In genomic region chr9:107106416-107106815, GRCh38 we compare ENCODE assay signal across 31 cellular contexts.
"Had no signal": no experiment of that assay in that cellular context is flagged by ENCODE, and none has a peak within 500 bp of the region (broad histone marks: within the 10 kb centered on the region; RNA-seq: fewer than 3 reads in every experiment).

No MANE protein-coding gene starts in this region.

- H3K4me3 ChIP-seq: pancreas, prostate gland, right lobe of liver, sigmoid colon, skin epidermis, smooth muscle cell, spleen, suprapubic skin, testis, tibial artery, transverse colon, upper lobe of right lung, uterus had no signal

- H3K4me1 ChIP-seq: pancreas, prostate gland, right lobe of liver, sigmoid colon, spleen, suprapubic skin, testis, tibial artery, transverse colon, upper lobe of right lung, uterus had no signal

- H3K36me3 ChIP-seq: neutrophil, pancreas, prostate gland, right lobe of liver, sigmoid colon, spleen, suprapubic skin, tibial artery, transverse colon, upper lobe of right lung, uterus had no signal

- H3K4me1 Mint-ChIP-seq: naive thymus-derived CD8-positive, alpha-beta T cell; neural crest cell; stimulated activated memory B cell treated with anti-CD40 and anti-IgM and Interleukin-4, amounts not matched to agents 10 μg/mL and 1 μg/mL and 100 μg/mL, for 72 hours; stimulated activated naive CD8-positive, alpha-beta T cell treated with anti-CD3 and anti-CD28 coated beads, Interleukin-15, amount 100 ng/mL, for 72 hours had no signal

- H3K27me3 ChIP-seq: neutrophil, pancreas, right lobe of liver, sigmoid colon, spleen, testis, tibial artery, transverse colon, upper lobe of right lung had no signal

- H3K9me3 Mint-ChIP-seq: naive thymus-derived CD8-positive, alpha-beta T cell; nephron progenitor cell; neural crest cell; stimulated activated naive CD8-positive, alpha-beta T cell treated with anti-CD3 and anti-CD28 coated beads, Interleukin-15, amount 100 ng/mL, for 72 hours had no signal

- DNase-seq: naive thymus-derived CD8-positive, alpha-beta T cell; nephron progenitor cell; nucleus accumbens; pancreas; right cardiac atrium; right lobe of liver; sigmoid colon; spleen; stimulated activated CD4-positive, alpha-beta T cell treated with anti-CD3 and anti-CD28 coated beads, Interleukin-12 subunit alpha, Interleukin-12 subunit beta, amount 100 ng/mL, for 4 hours; stimulated activated CD4-positive, alpha-beta T cell treated with anti-CD3 and anti-CD28 coated beads, Interleukin-1b, Interleukin-23, amount 100 ng/mL, for 48 hours; stimulated activated CD4-positive, alpha-beta T cell treated with anti-CD3 and anti-CD28 coated beads, Interleukin-4, amount 100 ng/mL, for 1 hour; stimulated activated CD4-positive, alpha-beta T cell treated with anti-CD3 and anti-CD28 coated beads, Interleukin-4, amount 100 ng/mL, for 4 hours; stimulated activated CD8-positive, alpha-beta memory T cell treated with anti-CD3 and anti-CD28 coated beads, Interleukin-4, amount 100 ng/mL, for 48 hours; stimulated activated naive CD4-positive, alpha-beta T cell; stimulated activated naive CD8-positive, alpha-beta T cell treated with anti-CD3 and anti-CD28 coated beads, Interleukin-15, amount 100 ng/mL, for 72 hours; stimulated activated naive CD8-positive, alpha-beta T cell treated with anti-CD3 and anti-CD28 coated beads, Interleukin-15, Interleukin-2, amounts not matched to agents 100 U/mL and 50 U/mL, for 24 hours; substantia nigra; testis; tibial artery; transverse colon; upper lobe of right lung; uterus had no signal

- H3K27ac ChIP-seq: neutrophil, pancreas, prostate gland, right lobe of liver, sigmoid colon, skin epidermis, spleen, suprapubic skin, testis, tibial artery, transverse colon, upper lobe of right lung, uterus had no signal

- H3K27ac Mint-ChIP-seq: naive thymus-derived CD8-positive, alpha-beta T cell; natural killer cell treated with Interleukin-12 subunit alpha and Interleukin-12 subunit beta and Interleukin-15 and Interleukin-18, amount 100 ng/mL, for 72 hours; nephron progenitor cell; stimulated activated memory B cell treated with anti-CD40 and anti-IgM and Interleukin-4, amounts not matched to agents 10 μg/mL and 1 μg/mL and 100 μg/mL, for 72 hours; stimulated activated naive CD8-positive, alpha-beta T cell treated with anti-CD3 and anti-CD28 coated beads, Interleukin-15, amount 100 ng/mL, for 72 hours; type B pancreatic cell had no signal

- H3K9me3 ChIP-seq: neutrophil, pancreas, prostate gland, right lobe of liver, sigmoid colon, spleen, suprapubic skin, testis, tibial artery, transverse colon, upper lobe of right lung, uterus had no signal

- H3K36me3 Mint-ChIP-seq: naive thymus-derived CD8-positive, alpha-beta T cell; natural killer cell treated with Interleukin-12 subunit alpha and Interleukin-12 subunit beta and Interleukin-15 and Interleukin-18, amount 100 ng/mL, for 72 hours; stimulated activated memory B cell treated with anti-CD40 and anti-IgM and Interleukin-4, amounts not matched to agents 10 μg/mL and 1 μg/mL and 100 μg/mL, for 72 hours; type B pancreatic cell had no signal

- H3K4me3 Mint-ChIP-seq: naive thymus-derived CD8-positive, alpha-beta T cell; natural killer cell treated with Interleukin-12 subunit alpha and Interleukin-12 subunit beta and Interleukin-15 and Interleukin-18, amount 100 ng/mL, for 72 hours; nephron progenitor cell; neural crest cell; stimulated activated memory B cell treated with anti-CD40 and anti-IgM and Interleukin-4, amounts not matched to agents 10 μg/mL and 1 μg/mL and 100 μg/mL, for 72 hours; stimulated activated naive CD8-positive, alpha-beta T cell treated with anti-CD3 and anti-CD28 coated beads, Interleukin-15, amount 100 ng/mL, for 72 hours; type B pancreatic cell had no signal

- ATAC-seq: naive thymus-derived CD8-positive, alpha-beta T cell; natural killer cell treated with Interleukin-12 subunit alpha and Interleukin-12 subunit beta and Interleukin-15 and Interleukin-18, amount 100 ng/mL, for 72 hours; pancreas; right cardiac atrium; right lobe of liver; stimulated activated memory B cell treated with anti-CD40 and anti-IgM and Interleukin-4, amounts not matched to agents 10 μg/mL and 1 μg/mL and 100 μg/mL, for 72 hours; stimulated activated naive CD8-positive, alpha-beta T cell treated with anti-CD3 and anti-CD28 coated beads, Interleukin-15, amount 100 ng/mL, for 72 hours; stimulated activated naive CD8-positive, alpha-beta T cell treated with anti-CD3 and anti-CD28 coated beads, Interleukin-15, Interleukin-2, amounts not matched to agents 100 U/mL and 50 U/mL, for 24 hours; upper lobe of right lung had no signal
